ENCODE assay signal across 4 cellular contexts in the genomic region with DNA sequence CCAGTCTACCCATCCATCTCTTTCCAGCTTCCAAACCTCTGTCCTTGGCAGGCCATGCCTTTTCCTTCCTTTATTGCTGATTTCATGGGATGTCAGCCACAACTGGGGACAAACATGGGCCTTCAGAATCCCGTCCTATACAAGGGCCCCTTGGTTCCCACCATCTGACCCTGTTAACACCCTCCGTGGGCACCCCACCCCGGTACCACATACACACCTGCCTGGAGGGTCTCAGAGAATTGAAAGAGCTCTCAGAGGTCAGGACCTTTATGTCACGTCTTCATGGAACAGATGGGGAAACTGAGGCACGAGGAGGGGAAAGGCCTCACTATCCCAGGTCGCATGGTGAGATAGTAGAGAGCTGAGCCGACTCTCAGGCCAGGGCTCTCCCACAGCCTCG. TPM values are rescaled to one million over a fixed set of nuclear protein-coding genes. Genes with fewer than 3 reads are reported as not detected.
"Had no signal": no experiment of that assay in that cellular context is flagged by ENCODE, and none has a peak within 500 bp of the region (broad histone marks: within the 10 kb centered on the region; RNA-seq: fewer than 3 reads in every experiment).

No MANE protein-coding gene starts in this region.

- DNase-seq: GDM1, GF-D8 had no signal

- H3K4me3 ChIP-seq: GM12878 had no signal

- ATAC-seq: GM12878 had no signal

RNA-seq across cellular contexts. Expression of a gene that starts 53.0 kb away (rescaled TPM):
- total RNA-seq: G401 had no signal
- polyA plus RNA-seq: GM12878 had no signal
